ENCODE assay signal across 1 cellular context in the genomic region with DNA sequence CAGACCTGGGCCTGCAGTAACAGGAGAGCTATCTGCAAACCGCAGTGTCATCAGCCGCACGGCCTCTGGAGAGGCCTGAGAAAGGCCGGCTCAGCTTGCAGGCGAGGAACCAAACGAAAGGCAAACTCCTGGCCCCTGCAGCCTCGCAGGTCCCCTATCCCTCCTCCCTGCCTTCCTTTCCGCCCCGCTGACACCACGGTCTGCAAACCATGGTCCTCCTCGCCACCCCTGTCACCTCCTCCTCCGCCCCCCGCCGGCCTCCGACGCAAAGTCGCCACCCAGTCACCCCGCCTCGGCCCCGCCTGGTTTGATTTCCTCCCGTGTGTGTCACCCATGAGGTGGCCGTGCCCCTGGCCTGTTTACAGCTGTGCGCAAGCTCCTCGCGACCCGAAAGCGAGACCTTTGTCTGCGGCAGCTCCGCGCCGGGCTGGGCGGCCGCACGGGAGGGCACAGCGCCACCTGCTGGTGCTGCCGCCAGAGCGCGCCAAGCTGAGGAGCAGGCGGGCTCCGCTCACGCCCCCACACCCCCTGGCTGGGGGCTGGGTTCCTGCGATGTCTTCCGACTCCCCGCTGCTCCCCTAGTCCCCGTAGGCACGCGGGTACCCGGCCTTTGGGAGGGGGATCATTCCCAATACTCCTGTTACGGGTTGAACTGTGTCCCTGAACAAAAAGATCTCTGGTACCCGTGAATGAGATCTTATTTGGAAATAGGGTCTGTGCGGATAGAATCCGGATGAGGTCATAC.
TF ChIP-seq lines count a peak whose summit lies in the region.

No MANE protein-coding gene starts in this region.

TF ChIP-seq in HepG2, 621 proteins besides CTCF, POLR2A, EP300 and RAD21 (continued from another document and continues in another):
- TF ChIP-seq, protein P1, sequence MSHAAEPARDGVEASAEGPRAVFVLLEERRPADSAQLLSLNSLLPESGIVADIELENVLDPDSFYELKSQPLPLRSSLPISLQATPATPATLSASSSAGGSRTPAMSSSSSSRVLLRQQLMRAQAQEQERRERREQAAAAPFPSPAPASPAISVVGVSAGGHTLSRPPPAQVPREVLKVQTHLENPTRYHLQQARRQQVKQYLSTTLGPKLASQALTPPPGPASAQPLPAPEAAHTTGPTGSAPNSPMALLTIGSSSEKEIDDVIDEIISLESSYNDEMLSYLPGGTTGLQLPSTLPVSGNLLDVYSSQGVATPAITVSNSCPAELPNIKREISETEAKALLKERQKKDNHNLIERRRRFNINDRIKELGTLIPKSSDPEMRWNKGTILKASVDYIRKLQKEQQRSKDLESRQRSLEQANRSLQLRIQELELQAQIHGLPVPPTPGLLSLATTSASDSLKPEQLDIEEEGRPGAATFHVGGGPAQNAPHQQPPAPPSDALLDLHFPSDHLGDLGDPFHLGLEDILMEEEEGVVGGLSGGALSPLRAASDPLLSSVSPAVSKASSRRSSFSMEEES (CRISPR knock-in tag; IDR thresholded peaks at IDR 0.05), result peak; percentile 62
- TF ChIP-seq ZNF430 (CRISPR knock-in tag; IDR thresholded peaks at IDR 0.05), result peak; percentile 69; the same call in 1 of the 2 replicates
- TF ChIP-seq ZNF563 (CRISPR knock-in tag; IDR thresholded peaks at IDR 0.05), result no peak; the same call in 1 of the 2 replicates
- 0 out of 2 replicates have a peak, but pooled peaks have one; percentile 47 for TF ChIP-seq CHCHD3 (CRISPR knock-in tag; IDR thresholded peaks at IDR 0.05)
- TF ChIP-seq ATF3 (CRISPR knock-in tag; IDR thresholded peaks at IDR 0.05), result peak; percentile 11; the same call in 1 of the 2 replicates
- TF ChIP-seq, protein P2, sequence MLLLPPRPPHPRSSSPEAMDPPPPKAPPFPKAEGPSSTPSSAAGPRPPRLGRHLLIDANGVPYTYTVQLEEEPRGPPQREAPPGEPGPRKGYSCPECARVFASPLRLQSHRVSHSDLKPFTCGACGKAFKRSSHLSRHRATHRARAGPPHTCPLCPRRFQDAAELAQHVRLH (CRISPR knock-in tag; IDR thresholded peaks at IDR 0.05; ENCODE audit: borderline replicate concordance, low read depth), result peak; percentile 69; the same call in 1 of the 2 replicates
- peak; percentile 81 for TF ChIP-seq ZBTB7B (CRISPR knock-in tag; IDR thresholded peaks at IDR 0.05)
- no peak for TF ChIP-seq HMGXB3 (CRISPR knock-in tag; IDR thresholded peaks at IDR 0.05; ENCODE audit: borderline replicate concordance)
- TF ChIP-seq TSC22D2 (CRISPR knock-in tag; IDR thresholded peaks at IDR 0.05; ENCODE audit: borderline replicate concordance), result no peak
- TF ChIP-seq ZNF841 (CRISPR knock-in tag; IDR thresholded peaks at IDR 0.05; ENCODE audit: borderline replicate concordance), result no peak
- TF ChIP-seq ZNF263 (CRISPR knock-in tag; IDR thresholded peaks at IDR 0.05), result peak; percentile 95
- TF ChIP-seq, protein P3, sequence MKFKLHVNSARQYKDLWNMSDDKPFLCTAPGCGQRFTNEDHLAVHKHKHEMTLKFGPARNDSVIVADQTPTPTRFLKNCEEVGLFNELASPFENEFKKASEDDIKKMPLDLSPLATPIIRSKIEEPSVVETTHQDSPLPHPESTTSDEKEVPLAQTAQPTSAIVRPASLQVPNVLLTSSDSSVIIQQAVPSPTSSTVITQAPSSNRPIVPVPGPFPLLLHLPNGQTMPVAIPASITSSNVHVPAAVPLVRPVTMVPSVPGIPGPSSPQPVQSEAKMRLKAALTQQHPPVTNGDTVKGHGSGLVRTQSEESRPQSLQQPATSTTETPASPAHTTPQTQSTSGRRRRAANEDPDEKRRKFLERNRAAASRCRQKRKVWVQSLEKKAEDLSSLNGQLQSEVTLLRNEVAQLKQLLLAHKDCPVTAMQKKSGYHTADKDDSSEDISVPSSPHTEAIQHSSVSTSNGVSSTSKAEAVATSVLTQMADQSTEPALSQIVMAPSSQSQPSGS (CRISPR knock-in tag; IDR thresholded peaks at IDR 0.05), result 0 out of 2 replicates have a peak, but pooled peaks have one; percentile 23
- peak; percentile 48; the same call in 1 of the 2 replicates for TF ChIP-seq ZNF816 (CRISPR knock-in tag; IDR thresholded peaks at IDR 0.05; ENCODE audit: borderline replicate concordance)
- peak; percentile 63; the same call in 1 of the 2 replicates for TF ChIP-seq ARID5B (CRISPR knock-in tag; IDR thresholded peaks at IDR 0.05)
- TF ChIP-seq ZNF747 (CRISPR knock-in tag; IDR thresholded peaks at IDR 0.05; ENCODE audit: borderline replicate concordance), result peak; percentile 35; the same call in 1 of the 2 replicates
- peak; percentile 90 for TF ChIP-seq TFDP1 (CRISPR knock-in tag; IDR thresholded peaks at IDR 0.05; ENCODE audit: borderline replicate concordance)
- TF ChIP-seq, protein P4, sequence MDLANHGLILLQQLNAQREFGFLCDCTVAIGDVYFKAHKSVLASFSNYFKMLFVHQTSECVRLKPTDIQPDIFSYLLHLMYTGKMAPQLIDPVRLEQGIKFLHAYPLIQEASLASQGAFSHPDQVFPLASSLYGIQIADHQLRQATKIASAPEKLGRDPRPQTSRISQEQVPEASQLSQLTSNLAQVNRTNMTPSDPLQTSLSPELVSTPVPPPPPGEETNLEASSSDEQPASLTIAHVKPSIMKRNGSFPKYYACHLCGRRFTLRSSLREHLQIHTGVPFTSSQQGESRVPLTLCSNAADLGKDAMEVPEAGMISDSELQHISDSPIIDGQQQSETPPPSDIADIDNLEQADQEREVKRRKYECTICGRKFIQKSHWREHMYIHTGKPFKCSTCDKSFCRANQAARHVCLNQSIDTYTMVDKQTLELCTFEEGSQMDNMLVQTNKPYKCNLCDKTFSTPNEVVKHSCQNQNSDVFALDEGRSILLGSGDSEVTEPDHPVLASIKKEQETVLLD (CRISPR knock-in tag; IDR thresholded peaks at IDR 0.05; ENCODE audit: low read depth), result 0 out of 2 replicates have a peak, but pooled peaks have one; percentile 30
- 0 out of 2 replicates have a peak, but pooled peaks have one; percentile 36 for TF ChIP-seq ZBTB43 (CRISPR knock-in tag; conservative IDR thresholded peaks at IDR 0.05)
- TF ChIP-seq SETDB1 (CRISPR knock-in tag; IDR thresholded peaks at IDR 0.05; ENCODE audit: borderline replicate concordance), result no peak
- no peak for TF ChIP-seq ZBTB34 (CRISPR knock-in tag; IDR thresholded peaks at IDR 0.05)
- no peak for TF ChIP-seq ZNF33B (CRISPR knock-in tag; IDR thresholded peaks at IDR 0.05)
- no peak for TF ChIP-seq MTA1 (CRISPR knock-in tag; IDR thresholded peaks at IDR 0.05; ENCODE audit: borderline replicate concordance)
- no peak for TF ChIP-seq ZNF569 (CRISPR knock-in tag; IDR thresholded peaks at IDR 0.05; ENCODE audit: borderline replicate concordance)
- 0 out of 2 replicates have a peak, but pooled peaks have one; percentile 23 for TF ChIP-seq GMEB2 (CRISPR knock-in tag; IDR thresholded peaks at IDR 0.05; ENCODE audit: low read depth)
- TF ChIP-seq GTF2F1 (IDR thresholded peaks at IDR 0.05; ENCODE audit: low read length), result no peak
- no peak for TF ChIP-seq JUN (CRISPR knock-in tag; IDR thresholded peaks at IDR 0.05)
- TF ChIP-seq KAT2B (IDR thresholded peaks at IDR 0.05; ENCODE audit: borderline replicate concordance, low read depth, low read length), result no peak
- TF ChIP-seq ZNF614 (CRISPR knock-in tag; IDR thresholded peaks at IDR 0.05; ENCODE audit: borderline replicate concordance), result peak; percentile 89; the same call in 1 of the 2 replicates
- TF ChIP-seq TBX2 (CRISPR knock-in tag; IDR thresholded peaks at IDR 0.05; ENCODE audit: borderline replicate concordance), result peak; percentile 77
- TF ChIP-seq SALL2 (CRISPR knock-in tag; IDR thresholded peaks at IDR 0.05), result peak; percentile 89; the same call in 1 of the 2 replicates
- TF ChIP-seq ZC3H13 (CRISPR knock-in tag; IDR thresholded peaks at IDR 0.05), result 0 out of 2 replicates have a peak, but pooled peaks have one; percentile 73
- TF ChIP-seq MYNN (CRISPR knock-in tag; IDR thresholded peaks at IDR 0.05; ENCODE audit: low read depth), result no peak
